Comparison of ENCODE assay signal across 8 cellular contexts in genomic region chr14:61585598-61586538, GRCh38.
DNase-seq lines count a peak whose midpoint lies in the region; ATAC-seq and TF ChIP-seq lines count a peak whose summit lies in the region.

No MANE protein-coding gene starts in this region.

- H4K20me1 ChIP-seq in IMR-90 (ENCODE audit: insufficient read depth, low read length) (no peaks in the 10 kb centered on the region), Karpas-422 (ENCODE audit: insufficient read depth, low read depth, low read length) (no peaks in the 10 kb centered on the region)

- H4K5ac ChIP-seq in IMR-90 (ENCODE audit: low read depth, low read length): peak overlapping the region; percentile 96

- peak overlapping the region; percentile 100 for H2AK5ac ChIP-seq in IMR-90 (ENCODE audit: low read depth, low read length)

- DNase-seq in IMR-90 (peak; percentile 93), breast epithelium (ENCODE audit: low spot score in 2 of 2) (peak in 1 of 2 donors; percentile 61), left colon (peak; percentile 65 to 68), Karpas-422 (no peak), NCI-H2107 treated with DMSO at 0.1 percent for 48 hours (lab: John Stamatoyannopoulos, UW; ENCODE audit: unreplicated experiment) (no peak)
- DNase-seq in activated naive CD4-positive, alpha-beta T cell (lab: John Stamatoyannopoulos, UW): no peak

- WGBS in IMR-90 (ENCODE audit: extremely low coverage in 2 of 2, insufficient read length in 1 of 2), 2 experiments: 0% methylated on average over 2 of the region's 5 CpGs; no CpG with 5 or more reads in 1 of the 2 experiments

- H3K56ac ChIP-seq in IMR-90 (ENCODE audit: extremely low read depth, insufficient read depth, low read length): peak overlapping the region; percentile 90

- TF ChIP-seq POLR2A in IMR-90 (IDR thresholded peaks at IDR 0.05; ENCODE audit: low read depth, low read length) (0 out of 2 replicates have a peak, but pooled peaks have one; percentile 34), breast epithelium (IDR thresholded peaks at IDR 0.05) (no peak)

- peaks cover 31% of the 10 kb centered on the region for H3K9me1 ChIP-seq in IMR-90 (ENCODE audit: insufficient read depth, low read length)

- H2BK15ac ChIP-seq in IMR-90 (ENCODE audit: low read depth, low read length): peak overlapping the region; percentile 91; the same call in 2 of the 3 replicates

- H3K9me3 ChIP-seq in IMR-90 (ENCODE audit: control insufficient read depth, insufficient read depth, low read length): no peaks in the 10 kb centered on the region
- H3K9me3 ChIP-seq in breast epithelium: no peaks in the 10 kb centered on the region
- no peaks in the 10 kb centered on the region for H3K9me3 ChIP-seq in subcutaneous abdominal adipose tissue (ENCODE audit: control insufficient read depth in 5 of 5, low read length in 5 of 5)
- H3K9me3 ChIP-seq in Karpas-422 (ENCODE audit: low read length): no peaks in the 10 kb centered on the region

- H3K79me2 ChIP-seq in Karpas-422 (ENCODE audit: low read length): no peaks in the 10 kb centered on the region

- H3K4me3 ChIP-seq in IMR-90 (ENCODE audit: insufficient read depth, low read depth, low read length): no peak overlapping the region
- no peak overlapping the region for H3K4me3 ChIP-seq in breast epithelium
- no peak overlapping the region for H3K4me3 ChIP-seq in subcutaneous abdominal adipose tissue (ENCODE audit: low read depth in 1 of 5, low read length in 5 of 5)
- no peak overlapping the region for H3K4me3 ChIP-seq in Karpas-422 (ENCODE audit: low read length)

- POLR2A ChIA-PET in IMR-90 (lab: Charles Lee; ENCODE audit: unreplicated experiment): no interaction called here

- dilution Hi-C loops in IMR-90 (cut with HindIII; ENCODE audit: low sequenced_read_pairs, unreplicated experiment): no loop called here

- H3K79me1 ChIP-seq in IMR-90 (ENCODE audit: low read depth in 1 of 2, low read length in 2 of 2): peaks cover 6 to 22% of the 10 kb centered on the region in 2 experiments; a peak in 3 of 4 replicates

- H2BK20ac ChIP-seq in IMR-90 (ENCODE audit: low read depth, low read length): peak overlapping the region; percentile 99

- TF ChIP-seq RAD21 in IMR-90 (IDR thresholded peaks at IDR 0.05; ENCODE audit: low read length): peak; percentile 23; the same call in 1 of the 2 replicates

- peak overlapping the region; percentile 100 for H2BK120ac ChIP-seq in IMR-90 (ENCODE audit: low read depth, low read length)

- H3K36me3 ChIP-seq in IMR-90 (ENCODE audit: control insufficient read depth, insufficient read depth, low read length) (no peaks in the 10 kb centered on the region), breast epithelium (no peaks in the 10 kb centered on the region), subcutaneous abdominal adipose tissue (ENCODE audit: control insufficient read depth in 5 of 5, insufficient read depth in 5 of 5, low read length in 5 of 5) (no peaks in the 10 kb centered on the region), Karpas-422 (ENCODE audit: insufficient read depth, low read length) (no peaks in the 10 kb centered on the region)

- no peaks in the 10 kb centered on the region for H3K27me3 ChIP-seq in IMR-90 (ENCODE audit: control insufficient read depth, insufficient read depth, low read length)
- no peaks in the 10 kb centered on the region for H3K27me3 ChIP-seq in breast epithelium
- H3K27me3 ChIP-seq in subcutaneous abdominal adipose tissue (ENCODE audit: control insufficient read depth in 5 of 5, insufficient read depth in 4 of 5, low read length in 5 of 5): no peaks in the 10 kb centered on the region
- H3K27me3 ChIP-seq in Karpas-422 (ENCODE audit: low read length): no peaks in the 10 kb centered on the region

- H3K4me2 ChIP-seq in IMR-90 (ENCODE audit: low read depth, low read length): peak overlapping the region; percentile 56
- no peak overlapping the region for H3K4me2 ChIP-seq in Karpas-422 (ENCODE audit: low read depth, low read length, poor library complexity, severe bottlenecking)

- peak overlapping the region; percentile 99 for H3K4ac ChIP-seq in IMR-90 (ENCODE audit: low read depth, low read length)

- H3K23ac ChIP-seq in IMR-90 (ENCODE audit: low read depth, low read length): peak overlapping the region; percentile 97

- peak overlapping the region; percentile 78 for H2AFZ ChIP-seq in IMR-90 (replicated peaks; ENCODE audit: low read length, poor library complexity)
- no peak overlapping the region for H2AFZ ChIP-seq in Karpas-422 (ENCODE audit: low read length)

- H2BK5ac ChIP-seq in IMR-90 (ENCODE audit: low read depth, low read length, poor library complexity, severe bottlenecking): peak overlapping the region; percentile 99

- peak overlapping the region; percentile 97 for H3K27ac ChIP-seq in IMR-90 (ENCODE audit: insufficient read depth, low read length)
- H3K27ac ChIP-seq in breast epithelium: peak overlapping the region; percentile 26 to 74
- H3K27ac ChIP-seq in subcutaneous abdominal adipose tissue (ENCODE audit: low read depth, low read length): peak overlapping the region; percentile 94
- no peak overlapping the region for H3K27ac ChIP-seq in Karpas-422 (ENCODE audit: low read length)

- BruUV-seq in IMR-90 (replicated peaks; lab: Mats Ljungman, UMichigan): no TSS peak

- H3K9me2 ChIP-seq in Karpas-422 (replicated peaks; ENCODE audit: insufficient read depth, low read length): no peaks in the 10 kb centered on the region

- ATAC-seq in IMR-90 (ENCODE audit: low read depth): peak; percentile 71
- ATAC-seq in left colon: peak; percentile 87
- ATAC-seq in HG02870 (IDR thresholded peaks at IDR 0.05; ENCODE audit: unreplicated experiment): no peak

- TF ChIP-seq CTCF in IMR-90 (conservative IDR thresholded peaks at IDR 0.05; ENCODE audit: low read depth, low read length) (no peak), breast epithelium (IDR thresholded peaks at IDR 0.05) (no peak)

- peak overlapping the region; percentile 99 for H4K91ac ChIP-seq in IMR-90 (ENCODE audit: insufficient read depth, low read depth, low read length)

- H3K18ac ChIP-seq in IMR-90 (ENCODE audit: low read depth, low read length): peak overlapping the region; percentile 98

- intact Hi-C loops in IMR-90 (cut with micrococcal nuclease) (no loop called here), breast epithelium (cut with DNase I; ENCODE audit: low total_unique reads) (no loop called here), left colon (cut with DNase I, micrococcal nuclease) (no loop called here)

- H3K4me1 ChIP-seq in IMR-90 (ENCODE audit: control insufficient read depth, insufficient read depth, low read length) (peaks cover 31% of the 10 kb centered on the region), breast epithelium (no peaks in the 10 kb centered on the region), subcutaneous abdominal adipose tissue (ENCODE audit: control insufficient read depth in 5 of 5, insufficient read depth in 5 of 5, low read length in 5 of 5) (peaks cover 13 to 55% (median 37%) of the 10 kb centered on the region in 5 donors), Karpas-422 (ENCODE audit: low read length) (peaks cover 14% of the 10 kb centered on the region)

- in situ Hi-C loops in IMR-90 (cut with MboI; ENCODE audit: low sequenced_read_pairs): no loop called here

- CTCF ChIA-PET in IMR-90 (lab: Yijun Ruan, JAX): no interaction called here

- H2AK9ac ChIP-seq in IMR-90 (replicated peaks; ENCODE audit: low read depth, low read length, poor library complexity): peak overlapping the region; percentile 96

- H3K9ac ChIP-seq in IMR-90 (ENCODE audit: low read depth, low read length) (peak overlapping the region; percentile 45), subcutaneous abdominal adipose tissue (ENCODE audit: low read length in 5 of 5) (peak overlapping the region in 2 of 5 donors; percentile 39 to 45), Karpas-422 (ENCODE audit: low read length) (no peak overlapping the region)

- H3K14ac ChIP-seq in IMR-90 (replicated peaks; ENCODE audit: low read depth, low read length): peak overlapping the region; percentile 99

- peak overlapping the region; percentile 91 to 98 for H4K8ac ChIP-seq in IMR-90 (ENCODE audit: low read depth in 2 of 2, low read length in 2 of 2)

TF ChIP-seq in IMR-90, 13 proteins besides CTCF, POLR2A, EP300 and RAD21:
- TF ChIP-seq NFE2L2 (IDR thresholded peaks at IDR 0.05; ENCODE audit: low read depth, low read length) (0 out of 2 replicates have a peak, but pooled peaks have one; percentile 21), RCOR1 (IDR thresholded peaks at IDR 0.05; ENCODE audit: insufficient replicate concordance, low read length) (no peak), CHD1 (IDR thresholded peaks at IDR 0.05; ENCODE audit: low read depth, low read length) (no peak), MAFK (IDR thresholded peaks at IDR 0.05; ENCODE audit: low read depth, low read length) (no peak), ELK1 (IDR thresholded peaks at IDR 0.05; ENCODE audit: borderline replicate concordance, low read depth, low read length) (no peak), FOS (IDR thresholded peaks at IDR 0.05; ENCODE audit: low read depth, low read length) (peak; percentile 68; the same call in 1 of the 2 replicates)
- TF ChIP-seq, protein P1, sequence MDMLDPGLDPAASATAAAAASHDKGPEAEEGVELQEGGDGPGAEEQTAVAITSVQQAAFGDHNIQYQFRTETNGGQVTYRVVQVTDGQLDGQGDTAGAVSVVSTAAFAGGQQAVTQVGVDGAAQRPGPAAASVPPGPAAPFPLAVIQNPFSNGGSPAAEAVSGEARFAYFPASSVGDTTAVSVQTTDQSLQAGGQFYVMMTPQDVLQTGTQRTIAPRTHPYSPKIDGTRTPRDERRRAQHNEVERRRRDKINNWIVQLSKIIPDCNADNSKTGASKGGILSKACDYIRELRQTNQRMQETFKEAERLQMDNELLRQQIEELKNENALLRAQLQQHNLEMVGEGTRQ (IDR thresholded peaks at IDR 0.05; ENCODE audit: low read depth, low read length): no peak

Comparison
In these comparisons a context has a peak if more than half of its experiments do, and no peak if none do; other contexts are left out.
1. DNase-seq: peak in IMR-90 (single experiment) and left colon (2 of 2); none in Karpas-422 (single experiment), activated naive CD4-positive, alpha-beta T cell (0 of 4) and NCI-H2107 treated with DMSO at 0.1 percent for 48 hours (single experiment).